ENCODE assay signal across 1 cellular context in genomic region chr2:131488306-131489205, GRCh38.
TF ChIP-seq lines count a peak whose summit lies in the region.

No MANE protein-coding gene starts in this region.

TF ChIP-seq in GM12878, 131 proteins besides CTCF, POLR2A, EP300 and RAD21:
- TF ChIP-seq CEBPB (IDR thresholded peaks at IDR 0.05; ENCODE audit: borderline replicate concordance in 1 of 2, low read depth in 2 of 2, low read length in 2 of 2) (no peak), E2F4 (IDR thresholded peaks at IDR 0.05; ENCODE audit: low read depth, low read length) (no peak), REST (IDR thresholded peaks at IDR 0.05; ENCODE audit: low read depth, low read length) (peak; percentile 64; the same call in 1 of the 2 replicates), NFXL1 (IDR thresholded peaks at IDR 0.05; ENCODE audit: borderline replicate concordance) (no peak), PRDM15 (CRISPR knock-in tag; IDR thresholded peaks at IDR 0.05) (no peak)
- TF ChIP-seq, protein P1, sequence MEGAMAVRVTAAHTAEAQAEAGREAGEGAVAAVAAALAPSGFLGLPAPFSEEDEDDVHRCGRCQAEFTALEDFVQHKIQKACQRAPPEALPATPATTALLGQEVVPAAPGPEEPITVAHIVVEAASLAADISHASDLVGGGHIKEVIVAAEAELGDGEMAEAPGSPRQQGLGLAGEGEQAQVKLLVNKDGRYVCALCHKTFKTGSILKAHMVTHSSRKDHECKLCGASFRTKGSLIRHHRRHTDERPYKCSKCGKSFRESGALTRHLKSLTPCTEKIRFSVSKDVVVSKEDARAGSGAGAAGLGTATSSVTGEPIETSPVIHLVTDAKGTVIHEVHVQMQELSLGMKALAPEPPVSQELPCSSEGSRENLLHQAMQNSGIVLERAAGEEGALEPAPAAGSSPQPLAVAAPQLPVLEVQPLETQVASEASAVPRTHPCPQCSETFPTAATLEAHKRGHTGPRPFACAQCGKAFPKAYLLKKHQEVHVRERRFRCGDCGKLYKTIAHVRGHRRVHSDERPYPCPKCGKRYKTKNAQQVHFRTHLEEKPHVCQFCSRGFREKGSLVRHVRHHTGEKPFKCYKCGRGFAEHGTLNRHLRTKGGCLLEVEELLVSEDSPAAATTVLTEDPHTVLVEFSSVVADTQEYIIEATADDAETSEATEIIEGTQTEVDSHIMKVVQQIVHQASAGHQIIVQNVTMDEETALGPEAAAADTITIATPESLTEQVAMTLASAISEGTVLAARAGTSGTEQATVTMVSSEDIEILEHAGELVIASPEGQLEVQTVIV (IDR thresholded peaks at IDR 0.05; ENCODE audit: borderline replicate concordance, partially characterized antibody) = no peak
